In genomic region chr14:71130491-71131179, GRCh38 we compare ENCODE assay signal across 11 cellular contexts.
DNase-seq lines count a peak whose midpoint lies in the region; TF ChIP-seq lines count a peak whose summit lies in the region.
"Had no signal": no experiment of that assay in that cellular context is flagged by ENCODE, and none has a peak within 500 bp of the region (broad histone marks: within the 10 kb centered on the region; RNA-seq: fewer than 3 reads in every experiment).

No MANE protein-coding gene starts in this region.

- CTCF ChIA-PET in MCF 10A (lab: Yijun Ruan, JAX) = interaction anchor here (0.6 kb wide), 1 partner anchor 123 kb away, joined by 4 read pairs; no protein-coding TSS in a partner anchor

- no peaks in the 10 kb centered on the region for H3K4me1 ChIP-seq in breast epithelium
- H3K4me1 ChIP-seq: body of pancreas had no signal

- TF ChIP-seq POLR2A in breast epithelium (IDR thresholded peaks at IDR 0.05) = no peak

- H3K27me3 Mint-ChIP-seq in MCF 10A (ENCODE audit: insufficient read depth, unreplicated experiment) = no peaks in the 10 kb centered on the region
- H3K27me3 Mint-ChIP-seq in type B pancreatic cell = no peaks in the 10 kb centered on the region
- H3K27me3 Mint-ChIP-seq: CD4-positive, alpha-beta T cell had no signal

- TF ChIP-seq CTCF in MCF 10A (IDR thresholded peaks at IDR 0.05; ENCODE audit: unreplicated experiment) (no peak), breast epithelium (IDR thresholded peaks at IDR 0.05) (no peak), fibroblast of villous mesenchyme (IDR thresholded peaks at IDR 0.05; ENCODE audit: insufficient read depth, low read depth, low read length) (no peak), type B pancreatic cell (conservative IDR thresholded peaks at IDR 0.05) (no peak)

- H3K9me3 Mint-ChIP-seq in MCF 10A (ENCODE audit: unreplicated experiment) (no peaks in the 10 kb centered on the region), type B pancreatic cell (peaks cover 5% of the 10 kb centered on the region)
- H3K9me3 Mint-ChIP-seq: CD4-positive, alpha-beta T cell had no signal

- H3K27me3 ChIP-seq in breast epithelium = no peaks in the 10 kb centered on the region
- H3K27me3 ChIP-seq: body of pancreas had no signal

- POLR2A ChIA-PET in MCF 10A (lab: Yijun Ruan, JAX) = no interaction called here

- no peaks in the 10 kb centered on the region for H3K9me3 ChIP-seq in breast epithelium
- H3K9me3 ChIP-seq: body of pancreas had no signal

- H3K27ac Mint-ChIP-seq in MCF 10A (ENCODE audit: low read depth, unreplicated experiment) (no peak overlapping the region), type B pancreatic cell (no peak overlapping the region)
- H3K27ac Mint-ChIP-seq: CD4-positive, alpha-beta T cell had no signal

- H3K4me3 Mint-ChIP-seq in MCF 10A (ENCODE audit: unreplicated experiment) (no peak overlapping the region), type B pancreatic cell (no peak overlapping the region)
- H3K4me3 Mint-ChIP-seq: CD4-positive, alpha-beta T cell had no signal

- no peaks in the 10 kb centered on the region for H3K36me3 ChIP-seq in breast epithelium

- H3K4me3 ChIP-seq in breast epithelium = no peak overlapping the region
- peak overlapping the region; percentile 24 for H3K4me3 ChIP-seq in fibroblast of villous mesenchyme (ENCODE audit: low read depth, low read length)
- H3K4me3 ChIP-seq: body of pancreas had no signal

- H3K4me1 Mint-ChIP-seq in MCF 10A (ENCODE audit: insufficient read depth, unreplicated experiment) (peaks cover 11% of the 10 kb centered on the region), type B pancreatic cell (ENCODE audit: unreplicated experiment) (no peaks in the 10 kb centered on the region)

- intact Hi-C loops in MCF 10A (cut with micrococcal nuclease) (no loop called here), breast epithelium (cut with DNase I; ENCODE audit: low total_unique reads) (loop anchor here (5.0 kb wide), 1 partner anchor 622 kb away; no protein-coding TSS in a partner anchor)

- DNase-seq in MCF 10A (ENCODE audit: unreplicated experiment) (peak; percentile 59), breast epithelium (ENCODE audit: low spot score in 2 of 2) (no peak), T1000 (lab: John Stamatoyannopoulos, UW) (peak; percentile 83), fibroblast of villous mesenchyme (ENCODE audit: low read depth) (peak; percentile 95), type B pancreatic cell (ENCODE audit: extremely low spot score, unreplicated experiment) (peak; percentile 10), hippocampal formation (lab: John Stamatoyannopoulos, UW) (no peak), NCI-H345 (lab: John Stamatoyannopoulos, UW) (no peak)
- DNase-seq in stimulated activated CD4-positive, alpha-beta T cell treated with anti-CD3 and anti-CD28 coated beads, Interleukin-1b, Interleukin-23, amount 100 ng/mL, for 48 hours = no peak
- DNase-seq: body of pancreas; CD4-positive, alpha-beta T cell; midbrain had no signal

- peaks cover 4% of the 10 kb centered on the region for H3K36me3 Mint-ChIP-seq in MCF 10A (ENCODE audit: insufficient read depth, unreplicated experiment)
- no peaks in the 10 kb centered on the region for H3K36me3 Mint-ChIP-seq in type B pancreatic cell

- H3K27ac ChIP-seq in breast epithelium = no peak overlapping the region
- H3K27ac ChIP-seq: body of pancreas had no signal

- BruUV-seq in MCF 10A (replicated peaks; lab: Mats Ljungman, UMichigan) = no TSS peak

Comparison
In these comparisons a context has a peak if more than half of its experiments do, and no peak if none do; other contexts are left out.
1. DNase-seq: peak in MCF 10A (single experiment), T1000 (single experiment), fibroblast of villous mesenchyme (single experiment) and type B pancreatic cell (single experiment); none in breast epithelium (0 of 2), hippocampal formation (0 of 2), stimulated activated CD4-positive, alpha-beta T cell treated with anti-CD3 and anti-CD28 coated beads, Interleukin-1b, Interleukin-23, amount 100 ng/mL, for 48 hours (single experiment) and NCI-H345 (single experiment).